Comparison of ENCODE assay signal across 12 cellular contexts in genomic region chr4:30553721-30554120, GRCh38.
"Had no signal": no experiment of that assay in that cellular context is flagged by ENCODE, and none has a peak within 500 bp of the region (broad histone marks: within the 10 kb centered on the region; RNA-seq: fewer than 3 reads in every experiment).

No MANE protein-coding gene starts in this region.

- H3K36me3 ChIP-seq: suprapubic skin, upper lobe of left lung had no signal

- DNase-seq: activated CD4-positive, alpha-beta T cell treated with anti-CD3 and anti-CD28 coated beads, Interleukin-2, amount 50 U/mL, for 1 hour; activated CD4-positive, CD25-positive, alpha-beta regulatory T cell treated with anti-CD3 and anti-CD28 coated beads, Interleukin-2, amount 50 U/mL, for 72 hours; activated CD8-positive, alpha-beta memory T cell treated with anti-CD3 and anti-CD28 coated beads, Interleukin-2, amount 50 U/mL, for 4 hours; activated naive CD4-positive, alpha-beta T cell treated with anti-CD3 and anti-CD28 coated beads, Interleukin-2, amount 50 U/mL, for 16 hours; activated T-cell treated with anti-CD3 and anti-CD28 coated beads, Interleukin-2, amount 50 U/mL, for 4 hours; dermis blood vessel endothelial cell; hypothalamus; kidney; stimulated activated naive CD8-positive, alpha-beta T cell treated with anti-CD3 and anti-CD28 coated beads, Interleukin-15, amount 100 ng/mL, for 72 hours; upper lobe of left lung had no signal

- H3K27ac ChIP-seq: suprapubic skin, upper lobe of left lung, VCaP had no signal

- H3K9me3 ChIP-seq: suprapubic skin, upper lobe of left lung had no signal

- H3K4me3 ChIP-seq: suprapubic skin, upper lobe of left lung had no signal

- H3K27me3 ChIP-seq: suprapubic skin, upper lobe of left lung had no signal

- H3K4me1 ChIP-seq: suprapubic skin, upper lobe of left lung had no signal
